In genomic region chr21:44873356-44874239, GRCh38 we compare ENCODE assay signal across 1 cellular context.
TF ChIP-seq lines count a peak whose summit lies in the region.

Gene PTTG1IP, minus strand, starts transcription at chr21:44873690. Its CDS starts 74 bp downstream, at chr21:44873616.

TF ChIP-seq in GM12878, 131 proteins besides CTCF, POLR2A, EP300 and RAD21 (continued from another document and continues in another):
- TF ChIP-seq, protein P1, sequence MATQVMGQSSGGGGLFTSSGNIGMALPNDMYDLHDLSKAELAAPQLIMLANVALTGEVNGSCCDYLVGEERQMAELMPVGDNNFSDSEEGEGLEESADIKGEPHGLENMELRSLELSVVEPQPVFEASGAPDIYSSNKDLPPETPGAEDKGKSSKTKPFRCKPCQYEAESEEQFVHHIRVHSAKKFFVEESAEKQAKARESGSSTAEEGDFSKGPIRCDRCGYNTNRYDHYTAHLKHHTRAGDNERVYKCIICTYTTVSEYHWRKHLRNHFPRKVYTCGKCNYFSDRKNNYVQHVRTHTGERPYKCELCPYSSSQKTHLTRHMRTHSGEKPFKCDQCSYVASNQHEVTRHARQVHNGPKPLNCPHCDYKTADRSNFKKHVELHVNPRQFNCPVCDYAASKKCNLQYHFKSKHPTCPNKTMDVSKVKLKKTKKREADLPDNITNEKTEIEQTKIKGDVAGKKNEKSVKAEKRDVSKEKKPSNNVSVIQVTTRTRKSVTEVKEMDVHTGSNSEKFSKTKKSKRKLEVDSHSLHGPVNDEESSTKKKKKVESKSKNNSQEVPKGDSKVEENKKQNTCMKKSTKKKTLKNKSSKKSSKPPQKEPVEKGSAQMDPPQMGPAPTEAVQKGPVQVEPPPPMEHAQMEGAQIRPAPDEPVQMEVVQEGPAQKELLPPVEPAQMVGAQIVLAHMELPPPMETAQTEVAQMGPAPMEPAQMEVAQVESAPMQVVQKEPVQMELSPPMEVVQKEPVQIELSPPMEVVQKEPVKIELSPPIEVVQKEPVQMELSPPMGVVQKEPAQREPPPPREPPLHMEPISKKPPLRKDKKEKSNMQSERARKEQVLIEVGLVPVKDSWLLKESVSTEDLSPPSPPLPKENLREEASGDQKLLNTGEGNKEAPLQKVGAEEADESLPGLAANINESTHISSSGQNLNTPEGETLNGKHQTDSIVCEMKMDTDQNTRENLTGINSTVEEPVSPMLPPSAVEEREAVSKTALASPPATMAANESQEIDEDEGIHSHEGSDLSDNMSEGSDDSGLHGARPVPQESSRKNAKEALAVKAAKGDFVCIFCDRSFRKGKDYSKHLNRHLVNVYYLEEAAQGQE (IDR thresholded peaks at IDR 0.05; ENCODE audit: low read depth, low read length): no peak
- peak; percentile 72; the same call in 1 of the 2 replicates for TF ChIP-seq TAF1 (IDR thresholded peaks at IDR 0.05; ENCODE audit: borderline replicate concordance, low read depth, low read length)
- peak; percentile 88 for TF ChIP-seq PAX5 (IDR thresholded peaks at IDR 0.05; ENCODE audit: borderline replicate concordance, low read depth, low read length)
- TF ChIP-seq NR2F1 (conservative IDR thresholded peaks at IDR 0.05): peak; percentile 64; the same call in 1 of the 2 replicates
- TF ChIP-seq POLR2AphosphoS2 (IDR thresholded peaks at IDR 0.05; ENCODE audit: low read depth, low read length): 0 out of 2 replicates have a peak, but pooled peaks have one; percentile 55
- no peak for TF ChIP-seq CBX3 (IDR thresholded peaks at IDR 0.05; ENCODE audit: borderline replicate concordance, low read depth)
- TF ChIP-seq, protein P2, sequence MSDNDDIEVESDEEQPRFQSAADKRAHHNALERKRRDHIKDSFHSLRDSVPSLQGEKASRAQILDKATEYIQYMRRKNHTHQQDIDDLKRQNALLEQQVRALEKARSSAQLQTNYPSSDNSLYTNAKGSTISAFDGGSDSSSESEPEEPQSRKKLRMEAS (IDR thresholded peaks at IDR 0.05; ENCODE audit: low read depth, low read length): peak; percentile 43; the same call in 1 of the 2 replicates
- TF ChIP-seq HDGF (IDR thresholded peaks at IDR 0.05): peak; percentile 88
- TF ChIP-seq ELK1 (IDR thresholded peaks at IDR 0.05; ENCODE audit: low read depth, low read length): peak; percentile 88
- peak; percentile 92 for TF ChIP-seq NRF1 (conservative IDR thresholded peaks at IDR 0.05; ENCODE audit: low read depth, low read length)
- TF ChIP-seq, protein P3, sequence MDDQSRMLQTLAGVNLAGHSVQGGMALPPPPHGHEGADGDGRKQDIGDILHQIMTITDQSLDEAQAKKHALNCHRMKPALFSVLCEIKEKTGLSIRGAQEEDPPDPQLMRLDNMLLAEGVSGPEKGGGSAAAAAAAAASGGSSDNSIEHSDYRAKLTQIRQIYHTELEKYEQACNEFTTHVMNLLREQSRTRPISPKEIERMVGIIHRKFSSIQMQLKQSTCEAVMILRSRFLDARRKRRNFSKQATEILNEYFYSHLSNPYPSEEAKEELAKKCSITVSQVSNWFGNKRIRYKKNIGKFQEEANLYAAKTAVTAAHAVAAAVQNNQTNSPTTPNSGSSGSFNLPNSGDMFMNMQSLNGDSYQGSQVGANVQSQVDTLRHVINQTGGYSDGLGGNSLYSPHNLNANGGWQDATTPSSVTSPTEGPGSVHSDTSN (IDR thresholded peaks at IDR 0.05; ENCODE audit: insufficient replicate concordance, low read depth, low read length): no peak
- TF ChIP-seq MXI1 (IDR thresholded peaks at IDR 0.05; ENCODE audit: low read depth, low read length): peak; percentile 61; the same call in 1 of the 2 replicates
- TF ChIP-seq GATAD2B (conservative IDR thresholded peaks at IDR 0.05; ENCODE audit: low read depth): peak; percentile 83
- TF ChIP-seq CHD2 (IDR thresholded peaks at IDR 0.05; ENCODE audit: borderline replicate concordance, low read depth, low read length): 0 out of 2 replicates have a peak, but pooled peaks have one; percentile 44
- TF ChIP-seq, protein P4, sequence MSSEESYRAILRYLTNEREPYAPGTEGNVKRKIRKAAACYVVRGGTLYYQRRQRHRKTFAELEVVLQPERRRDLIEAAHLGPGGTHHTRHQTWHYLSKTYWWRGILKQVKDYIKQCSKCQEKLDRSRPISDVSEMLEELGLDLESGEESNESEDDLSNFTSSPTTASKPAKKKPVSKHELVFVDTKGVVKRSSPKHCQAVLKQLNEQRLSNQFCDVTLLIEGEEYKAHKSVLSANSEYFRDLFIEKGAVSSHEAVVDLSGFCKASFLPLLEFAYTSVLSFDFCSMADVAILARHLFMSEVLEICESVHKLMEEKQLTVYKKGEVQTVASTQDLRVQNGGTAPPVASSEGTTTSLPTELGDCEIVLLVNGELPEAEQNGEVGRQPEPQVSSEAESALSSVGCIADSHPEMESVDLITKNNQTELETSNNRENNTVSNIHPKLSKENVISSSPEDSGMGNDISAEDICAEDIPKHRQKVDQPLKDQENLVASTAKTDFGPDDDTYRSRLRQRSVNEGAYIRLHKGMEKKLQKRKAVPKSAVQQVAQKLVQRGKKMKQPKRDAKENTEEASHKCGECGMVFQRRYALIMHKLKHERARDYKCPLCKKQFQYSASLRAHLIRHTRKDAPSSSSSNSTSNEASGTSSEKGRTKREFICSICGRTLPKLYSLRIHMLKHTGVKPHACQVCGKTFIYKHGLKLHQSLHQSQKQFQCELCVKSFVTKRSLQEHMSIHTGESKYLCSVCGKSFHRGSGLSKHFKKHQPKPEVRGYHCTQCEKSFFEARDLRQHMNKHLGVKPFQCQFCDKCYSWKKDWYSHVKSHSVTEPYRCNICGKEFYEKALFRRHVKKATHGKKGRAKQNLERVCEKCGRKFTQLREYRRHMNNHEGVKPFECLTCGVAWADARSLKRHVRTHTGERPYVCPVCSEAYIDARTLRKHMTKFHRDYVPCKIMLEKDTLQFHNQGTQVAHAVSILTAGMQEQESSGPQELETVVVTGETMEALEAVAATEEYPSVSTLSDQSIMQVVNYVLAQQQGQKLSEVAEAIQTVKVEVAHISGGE (CRISPR knock-in tag; IDR thresholded peaks at IDR 0.05): no peak
- TF ChIP-seq SIN3A (IDR thresholded peaks at IDR 0.05; ENCODE audit: low read depth, low read length): no peak
- TF ChIP-seq, protein P5, sequence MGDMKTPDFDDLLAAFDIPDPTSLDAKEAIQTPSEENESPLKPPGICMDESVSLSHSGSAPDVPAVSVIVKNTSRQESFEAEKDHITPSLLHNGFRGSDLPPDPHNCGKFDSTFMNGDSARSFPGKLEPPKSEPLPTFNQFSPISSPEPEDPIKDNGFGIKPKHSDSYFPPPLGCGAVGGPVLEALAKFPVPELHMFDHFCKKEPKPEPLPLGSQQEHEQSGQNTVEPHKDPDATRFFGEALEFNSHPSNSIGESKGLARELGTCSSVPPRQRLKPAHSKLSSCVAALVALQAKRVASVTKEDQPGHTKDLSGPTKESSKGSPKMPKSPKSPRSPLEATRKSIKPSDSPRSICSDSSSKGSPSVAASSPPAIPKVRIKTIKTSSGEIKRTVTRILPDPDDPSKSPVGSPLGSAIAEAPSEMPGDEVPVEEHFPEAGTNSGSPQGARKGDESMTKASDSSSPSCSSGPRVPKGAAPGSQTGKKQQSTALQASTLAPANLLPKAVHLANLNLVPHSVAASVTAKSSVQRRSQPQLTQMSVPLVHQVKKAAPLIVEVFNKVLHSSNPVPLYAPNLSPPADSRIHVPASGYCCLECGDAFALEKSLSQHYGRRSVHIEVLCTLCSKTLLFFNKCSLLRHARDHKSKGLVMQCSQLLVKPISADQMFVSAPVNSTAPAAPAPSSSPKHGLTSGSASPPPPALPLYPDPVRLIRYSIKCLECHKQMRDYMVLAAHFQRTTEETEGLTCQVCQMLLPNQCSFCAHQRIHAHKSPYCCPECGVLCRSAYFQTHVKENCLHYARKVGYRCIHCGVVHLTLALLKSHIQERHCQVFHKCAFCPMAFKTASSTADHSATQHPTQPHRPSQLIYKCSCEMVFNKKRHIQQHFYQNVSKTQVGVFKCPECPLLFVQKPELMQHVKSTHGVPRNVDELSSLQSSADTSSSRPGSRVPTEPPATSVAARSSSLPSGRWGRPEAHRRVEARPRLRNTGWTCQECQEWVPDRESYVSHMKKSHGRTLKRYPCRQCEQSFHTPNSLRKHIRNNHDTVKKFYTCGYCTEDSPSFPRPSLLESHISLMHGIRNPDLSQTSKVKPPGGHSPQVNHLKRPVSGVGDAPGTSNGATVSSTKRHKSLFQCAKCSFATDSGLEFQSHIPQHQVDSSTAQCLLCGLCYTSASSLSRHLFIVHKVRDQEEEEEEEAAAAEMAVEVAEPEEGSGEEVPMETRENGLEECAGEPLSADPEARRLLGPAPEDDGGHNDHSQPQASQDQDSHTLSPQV (IDR thresholded peaks at IDR 0.05): no peak
- TF ChIP-seq, protein P6, sequence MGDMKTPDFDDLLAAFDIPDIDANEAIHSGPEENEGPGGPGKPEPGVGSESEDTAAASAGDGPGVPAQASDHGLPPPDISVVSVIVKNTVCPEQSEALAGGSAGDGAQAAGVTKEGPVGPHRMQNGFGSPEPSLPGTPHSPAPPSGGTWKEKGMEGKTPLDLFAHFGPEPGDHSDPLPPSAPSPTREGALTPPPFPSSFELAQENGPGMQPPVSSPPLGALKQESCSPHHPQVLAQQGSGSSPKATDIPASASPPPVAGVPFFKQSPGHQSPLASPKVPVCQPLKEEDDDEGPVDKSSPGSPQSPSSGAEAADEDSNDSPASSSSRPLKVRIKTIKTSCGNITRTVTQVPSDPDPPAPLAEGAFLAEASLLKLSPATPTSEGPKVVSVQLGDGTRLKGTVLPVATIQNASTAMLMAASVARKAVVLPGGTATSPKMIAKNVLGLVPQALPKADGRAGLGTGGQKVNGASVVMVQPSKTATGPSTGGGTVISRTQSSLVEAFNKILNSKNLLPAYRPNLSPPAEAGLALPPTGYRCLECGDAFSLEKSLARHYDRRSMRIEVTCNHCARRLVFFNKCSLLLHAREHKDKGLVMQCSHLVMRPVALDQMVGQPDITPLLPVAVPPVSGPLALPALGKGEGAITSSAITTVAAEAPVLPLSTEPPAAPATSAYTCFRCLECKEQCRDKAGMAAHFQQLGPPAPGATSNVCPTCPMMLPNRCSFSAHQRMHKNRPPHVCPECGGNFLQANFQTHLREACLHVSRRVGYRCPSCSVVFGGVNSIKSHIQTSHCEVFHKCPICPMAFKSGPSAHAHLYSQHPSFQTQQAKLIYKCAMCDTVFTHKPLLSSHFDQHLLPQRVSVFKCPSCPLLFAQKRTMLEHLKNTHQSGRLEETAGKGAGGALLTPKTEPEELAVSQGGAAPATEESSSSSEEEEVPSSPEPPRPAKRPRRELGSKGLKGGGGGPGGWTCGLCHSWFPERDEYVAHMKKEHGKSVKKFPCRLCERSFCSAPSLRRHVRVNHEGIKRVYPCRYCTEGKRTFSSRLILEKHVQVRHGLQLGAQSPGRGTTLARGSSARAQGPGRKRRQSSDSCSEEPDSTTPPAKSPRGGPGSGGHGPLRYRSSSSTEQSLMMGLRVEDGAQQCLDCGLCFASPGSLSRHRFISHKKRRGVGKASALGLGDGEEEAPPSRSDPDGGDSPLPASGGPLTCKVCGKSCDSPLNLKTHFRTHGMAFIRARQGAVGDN (IDR thresholded peaks at IDR 0.05): peak; percentile 64
- TF ChIP-seq SRF (IDR thresholded peaks at IDR 0.05; ENCODE audit: low read depth in 2 of 2, low read length in 2 of 2): peak in 1 of 2 experiments; percentile 11; a peak in 1 of 4 replicates
- TF ChIP-seq YY1 (IDR thresholded peaks at IDR 0.05; ENCODE audit: low read depth, low read length): peak; percentile 32; the same call in 1 of the 2 replicates
- TF ChIP-seq TARDBP (IDR thresholded peaks at IDR 0.05; ENCODE audit: borderline replicate concordance): no peak
- peak; percentile 62; the same call in 1 of the 2 replicates for TF ChIP-seq POLR2AphosphoS5 (IDR thresholded peaks at IDR 0.05; ENCODE audit: low read length)
- peak; percentile 91 to 97 for TF ChIP-seq BHLHE40 (IDR thresholded peaks at IDR 0.05; ENCODE audit: borderline replicate concordance in 1 of 2, low read depth in 2 of 2, low read length in 1 of 2)
- 0 out of 2 replicates have a peak, but pooled peaks have one; percentile 7 for TF ChIP-seq ATF3 (IDR thresholded peaks at IDR 0.05; ENCODE audit: borderline replicate concordance, extremely low read depth, low read depth, low read length)
- TF ChIP-seq RB1 (IDR thresholded peaks at IDR 0.05; ENCODE audit: borderline replicate concordance): 0 out of 2 replicates have a peak, but pooled peaks have one; percentile 55
- TF ChIP-seq HDAC2 (IDR thresholded peaks at IDR 0.05): no peak
- peak; percentile 56; the same call in 1 of the 2 replicates for TF ChIP-seq LARP7 (IDR thresholded peaks at IDR 0.05)
- peak; percentile 97 for TF ChIP-seq IKZF1 (conservative IDR thresholded peaks at IDR 0.05)
- TF ChIP-seq ZBTB40 (IDR thresholded peaks at IDR 0.05; ENCODE audit: borderline replicate concordance): peak; percentile 62
